8 cellular contexts compared by ENCODE assay signal in the genomic region with DNA sequence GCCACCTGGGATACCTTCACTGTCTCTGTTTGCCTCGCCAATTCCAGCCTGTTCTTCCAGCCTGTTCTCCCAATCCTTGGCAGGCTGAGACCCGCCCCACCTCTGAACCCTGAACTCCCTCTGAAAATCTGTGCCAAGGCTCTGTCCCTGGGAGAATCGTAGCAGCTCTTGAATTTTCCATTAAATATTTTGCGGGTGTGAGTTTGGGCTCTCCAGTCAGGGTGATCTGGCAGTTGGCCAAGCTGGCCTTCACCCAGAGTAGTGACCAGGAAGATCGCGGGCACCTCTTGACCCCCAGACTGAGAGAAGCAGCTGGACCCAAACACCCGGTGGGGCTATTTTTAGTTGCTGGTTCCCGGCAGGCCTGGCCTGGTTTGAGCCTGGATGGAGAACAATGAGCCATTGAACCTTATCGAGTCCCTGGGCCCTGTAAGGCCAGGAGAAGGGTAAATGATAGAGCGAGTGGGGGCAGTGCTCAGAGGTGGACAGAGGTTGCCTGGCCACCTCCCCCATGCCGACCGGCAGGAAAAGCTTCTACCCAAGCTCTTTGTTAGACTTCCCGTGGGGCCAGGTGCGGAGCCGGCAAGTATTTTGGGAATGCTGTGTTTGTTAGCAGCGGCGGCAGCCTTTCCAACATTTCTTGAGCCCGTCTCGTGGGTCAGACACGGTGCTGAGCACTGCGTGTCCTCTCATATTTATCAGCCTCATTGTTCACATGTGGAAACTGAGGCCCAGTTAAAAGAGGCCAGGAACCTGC.
DNase-seq lines count a peak whose midpoint lies in the region; ATAC-seq, FAIRE-seq and TF ChIP-seq lines count a peak whose summit lies in the region.

No MANE protein-coding gene starts in this region.

- H3K27ac ChIP-seq in cardiac muscle cell, result peak overlapping the region; percentile 93

- ATAC-seq in activated naive CD8-positive, alpha-beta T cell treated with anti-CD3 and anti-CD28 coated beads, Interleukin-2, amount 10 ng/mL, durations not matched to agents 7 days and 5 days (ENCODE audit: low read depth), result no peak

- H3K4me3 ChIP-seq in cardiac muscle cell, result no peak overlapping the region
- no peak overlapping the region for H3K4me3 ChIP-seq in Caco-2 (ENCODE audit: low read depth, low read length)

- H3K36me3 ChIP-seq in cardiac muscle cell (no peaks in the 10 kb centered on the region), Caco-2 (ENCODE audit: control insufficient read depth, insufficient read depth, low read length) (no peaks in the 10 kb centered on the region)

- BruUV-seq in Caco-2 (replicated peaks; lab: Mats Ljungman, UMichigan), result no TSS peak

- no peaks in the 10 kb centered on the region for H3K9me3 Mint-ChIP-seq in activated naive CD8-positive, alpha-beta T cell treated with anti-CD3 and anti-CD28 coated beads, Interleukin-2, amount 10 ng/mL, durations not matched to agents 7 days and 5 days
- H3K9me3 Mint-ChIP-seq in activated naive CD8-positive, alpha-beta T cell treated with anti-CD3 and anti-CD28 coated beads for 36 hours, result no peaks in the 10 kb centered on the region
- no peaks in the 10 kb centered on the region for H3K9me3 Mint-ChIP-seq in neural crest cell
- no peaks in the 10 kb centered on the region for H3K9me3 Mint-ChIP-seq in Caco-2 (ENCODE audit: unreplicated experiment)

- no peaks in the 10 kb centered on the region for H3K36me3 Mint-ChIP-seq in activated naive CD8-positive, alpha-beta T cell treated with anti-CD3 and anti-CD28 coated beads, Interleukin-2, amount 10 ng/mL, durations not matched to agents 7 days and 5 days
- no peaks in the 10 kb centered on the region for H3K36me3 Mint-ChIP-seq in activated naive CD8-positive, alpha-beta T cell treated with anti-CD3 and anti-CD28 coated beads for 36 hours
- H3K36me3 Mint-ChIP-seq in neural crest cell (ENCODE audit: low read depth) (no peaks in the 10 kb centered on the region), Caco-2 (ENCODE audit: insufficient read depth, unreplicated experiment) (no peaks in the 10 kb centered on the region)

- H3K27me3 Mint-ChIP-seq in activated naive CD8-positive, alpha-beta T cell treated with anti-CD3 and anti-CD28 coated beads, Interleukin-2, amount 10 ng/mL, durations not matched to agents 7 days and 5 days, result no peaks in the 10 kb centered on the region
- H3K27me3 Mint-ChIP-seq in activated naive CD8-positive, alpha-beta T cell treated with anti-CD3 and anti-CD28 coated beads for 36 hours, result no peaks in the 10 kb centered on the region
- H3K27me3 Mint-ChIP-seq in neural crest cell (ENCODE audit: low read depth) (no peaks in the 10 kb centered on the region), Caco-2 (ENCODE audit: insufficient read depth, unreplicated experiment) (no peaks in the 10 kb centered on the region)

- no peak for FAIRE-seq in urothelium cell line (lab: Jason Lieb, UNC)

- H3K27ac Mint-ChIP-seq in activated naive CD8-positive, alpha-beta T cell treated with anti-CD3 and anti-CD28 coated beads, Interleukin-2, amount 10 ng/mL, durations not matched to agents 7 days and 5 days, result no peak overlapping the region
- H3K27ac Mint-ChIP-seq in activated naive CD8-positive, alpha-beta T cell treated with anti-CD3 and anti-CD28 coated beads for 36 hours, result no peak overlapping the region
- H3K27ac Mint-ChIP-seq in neural crest cell (ENCODE audit: unreplicated experiment), result peak overlapping the region; percentile 78
- H3K27ac Mint-ChIP-seq in Caco-2 (ENCODE audit: unreplicated experiment), result no peak overlapping the region

- H3K27me3 ChIP-seq in cardiac muscle cell (no peaks in the 10 kb centered on the region), Caco-2 (replicated peaks; ENCODE audit: control insufficient read depth, insufficient read depth, low read length) (no peaks in the 10 kb centered on the region)

- CTCF ChIA-PET in HEK293T (lab: Yijun Ruan, JAX), result no interaction called here
- CTCF ChIA-PET in Caco-2 (lab: Charles Lee), result no interaction called here

- POLR2A ChIA-PET in activated naive CD8-positive, alpha-beta T cell treated with anti-CD3 and anti-CD28 coated beads, Interleukin-2, amount 10 ng/mL, durations not matched to agents 7 days and 5 days (lab: Charles Lee), result no interaction called here
- POLR2A ChIA-PET in HEK293T (lab: Yijun Ruan, JAX), result no interaction called here
- POLR2A ChIA-PET in Caco-2 (lab: Charles Lee), result no interaction called here

- H3K4me3 Mint-ChIP-seq in activated naive CD8-positive, alpha-beta T cell treated with anti-CD3 and anti-CD28 coated beads, Interleukin-2, amount 10 ng/mL, durations not matched to agents 7 days and 5 days, result no peak overlapping the region
- no peak overlapping the region for H3K4me3 Mint-ChIP-seq in activated naive CD8-positive, alpha-beta T cell treated with anti-CD3 and anti-CD28 coated beads for 36 hours
- H3K4me3 Mint-ChIP-seq in neural crest cell (peak overlapping the region; percentile 54), Caco-2 (ENCODE audit: unreplicated experiment) (no peak overlapping the region)

- H3K9me3 ChIP-seq in cardiac muscle cell (ENCODE audit: low read depth) (no peaks in the 10 kb centered on the region), Caco-2 (no peaks in the 10 kb centered on the region)

- H3K4me1 Mint-ChIP-seq in activated naive CD8-positive, alpha-beta T cell treated with anti-CD3 and anti-CD28 coated beads, Interleukin-2, amount 10 ng/mL, durations not matched to agents 7 days and 5 days, result no peaks in the 10 kb centered on the region
- H3K4me1 Mint-ChIP-seq in activated naive CD8-positive, alpha-beta T cell treated with anti-CD3 and anti-CD28 coated beads for 36 hours, result peaks cover under 1% of the 10 kb centered on the region
- peaks cover 43% of the 10 kb centered on the region for H3K4me1 Mint-ChIP-seq in neural crest cell
- H3K4me1 Mint-ChIP-seq in Caco-2 (ENCODE audit: low read depth, unreplicated experiment), result no peaks in the 10 kb centered on the region

- intact Hi-C loops in Caco-2 (cut with micrococcal nuclease; ENCODE audit: unreplicated experiment), result no loop called here

- DNase-seq in activated naive CD8-positive, alpha-beta T cell treated with anti-CD3 and anti-CD28 coated beads, Interleukin-2, amount 10 ng/mL, durations not matched to agents 7 days and 5 days, result peak; percentile 5
- no peak for DNase-seq in activated naive CD8-positive, alpha-beta T cell treated with anti-CD3 and anti-CD28 coated beads for 36 hours
- DNase-seq in cardiac muscle cell (ENCODE audit: low read depth in 1 of 2, low spot score in 1 of 2) (peak; percentile 87 to 96), neural crest cell (ENCODE audit: low read depth, low spot score) (no peak), urothelium cell line (ENCODE audit: low spot score) (peak; percentile 44), HEK293T (ENCODE audit: extremely low spot score) (no peak), NCI-H1105 (lab: John Stamatoyannopoulos, UW) (no peak), Caco-2 (no peak)

- TF ChIP-seq CTCF in cardiac muscle cell (IDR thresholded peaks at IDR 0.05; ENCODE audit: low read depth, low read length) (no peak), neural crest cell (conservative IDR thresholded peaks at IDR 0.05) (no peak), Caco-2 (IDR thresholded peaks at IDR 0.05; ENCODE audit: insufficient read depth in 1 of 2, low read depth in 1 of 2, low read length in 1 of 2, severe bottlenecking in 1 of 2, unreplicated experiment in 1 of 2) (no peak)

- H3K4me1 ChIP-seq in cardiac muscle cell (ENCODE audit: low read depth), result peaks cover 18% of the 10 kb centered on the region
- H3K4me1 ChIP-seq in Caco-2, result no peaks in the 10 kb centered on the region

TF ChIP-seq in HEK293T, 16 proteins besides CTCF, POLR2A, EP300 and RAD21:
- TF ChIP-seq L3MBTL2 (conservative IDR thresholded peaks at IDR 0.05) (no peak), SUZ12 (IDR thresholded peaks at IDR 0.05) (no peak), FOXK2 (IDR thresholded peaks at IDR 0.05) (no peak), BHLHE40 (IDR thresholded peaks at IDR 0.05; ENCODE audit: borderline replicate concordance) (no peak)
TF ChIP-seq in HEK293T: peak in this region for 0.

Comparison
In these comparisons a context has a peak if more than half of its experiments do, and no peak if none do; other contexts are left out.
1. DNase-seq: peak in activated naive CD8-positive, alpha-beta T cell treated with anti-CD3 and anti-CD28 coated beads, Interleukin-2, amount 10 ng/mL, durations not matched to agents 7 days and 5 days (single experiment), cardiac muscle cell (2 of 2) and urothelium cell line (single experiment); none in activated naive CD8-positive, alpha-beta T cell treated with anti-CD3 and anti-CD28 coated beads for 36 hours (single experiment), neural crest cell (single experiment), HEK293T (single experiment), NCI-H1105 (single experiment) and Caco-2 (0 of 2).